ENCODE assay signal across 29 cellular contexts in the genomic region with DNA sequence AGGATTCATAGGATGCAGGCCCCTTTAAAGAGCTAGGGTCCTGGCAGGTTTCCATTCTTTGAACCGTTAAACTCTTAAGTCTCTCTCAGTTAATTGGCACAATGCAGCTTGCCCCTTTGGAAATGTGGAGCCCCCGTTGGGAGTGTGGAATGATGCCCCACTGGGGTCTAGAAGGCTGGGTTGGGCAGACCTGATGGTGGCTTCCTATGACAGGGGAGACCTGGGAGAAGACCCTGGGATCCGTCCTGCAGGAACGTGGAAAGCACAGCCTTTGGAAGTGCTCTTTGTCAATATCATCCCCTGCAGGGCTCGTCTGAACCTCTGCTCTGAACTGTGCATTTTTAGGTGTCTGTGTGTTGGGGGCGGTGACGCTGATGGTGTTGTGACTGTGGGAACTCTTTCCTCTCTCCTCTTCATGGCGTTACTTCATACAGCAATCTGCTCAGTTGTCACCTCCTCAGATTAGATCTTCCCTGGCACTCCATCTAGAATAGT.
"Had no signal": no experiment of that assay in that cellular context is flagged by ENCODE, and none has a peak within 500 bp of the region (broad histone marks: within the 10 kb centered on the region; RNA-seq: fewer than 3 reads in every experiment).

No MANE protein-coding gene starts in this region.

- H3K27me3 ChIP-seq: adrenal gland, Peyer's patch, SJSA1 had no signal

- H3K9ac ChIP-seq: KMS-11, SK-N-SH had no signal

- H3K4me1 ChIP-seq: adrenal gland, SJSA1 had no signal

- DNase-seq: activated CD4-positive, alpha-beta T cell treated with anti-CD3 and anti-CD28 coated beads for 36 hours; activated CD4-positive, alpha-beta T cell treated with anti-CD3 and anti-CD28 coated beads, Interleukin-2, amount 10 ng/mL, durations not matched to agents 7 days and 5 days; activated CD4-positive, alpha-beta T cell treated with anti-CD3 and anti-CD28 coated beads, Interleukin-2, amount 50 U/mL, for 48 hours; activated CD8-positive, alpha-beta T cell treated with anti-CD3 and anti-CD28 coated beads, Interleukin-2, amount 10 ng/mL, durations not matched to agents 7 days and 5 days; activated gamma-delta T cell treated with Interleukin-2 at 50 U/mL for 16 hours; activated naive CD4-positive, alpha-beta T cell treated with anti-CD3 and anti-CD28 coated beads for 36 hours; activated T-cell treated with anti-CD3 and anti-CD28 coated beads, Interleukin-2, amount 50 U/mL, for 4 hours; adrenal gland; MM.1S; MV-4-11; NCI-H1092; NCI-H1436 treated with DMSO at 0.1 percent for 48 hours; NCI-H1694 treated with DMSO at 0.1 percent for 48 hours; NCI-H2029; NCI-H345; NCI-H524 treated with DMSO at 0.1 percent for 48 hours; Peyer's patch; RPMI8226; SHP77 treated with DMSO at 0.1 percent for 48 hours; SK-N-SH had no signal

- FAIRE-seq: TTC549 had no signal

- H3K4me1 Mint-ChIP-seq: activated CD4-positive, alpha-beta T cell treated with anti-CD3 and anti-CD28 coated beads for 36 hours; activated CD4-positive, alpha-beta T cell treated with anti-CD3 and anti-CD28 coated beads, Interleukin-2, amount 10 ng/mL, durations not matched to agents 7 days and 5 days; WTC11 had no signal

- H3K9me3 Mint-ChIP-seq: activated CD4-positive, alpha-beta T cell treated with anti-CD3 and anti-CD28 coated beads, Interleukin-2, amount 10 ng/mL, durations not matched to agents 7 days and 5 days; activated naive CD4-positive, alpha-beta T cell treated with anti-CD3 and anti-CD28 coated beads for 36 hours; activated naive CD4-positive, alpha-beta T cell treated with anti-CD3 and anti-CD28 coated beads, Interleukin-2, amount 50 U/mL, for 72 hours; activated T-cell treated with anti-CD3 and anti-CD28 coated beads, Interleukin-2, amount 50 U/mL, for 4 hours; activated T-helper 1 cell treated with anti-CD3 and anti-CD28 coated beads, Interleukin-12 subunit alpha, Interleukin-12 subunit beta, Interleukin-2, Interleukin-4 antibody, amounts not matched to agents 30 ng/mL and 10 ng/mL and 1 ng/mL, durations not matched to agents 14 hours and 24 hours and 36 hours; T-helper 1 cell treated with Interleukin-12 subunit alpha and Interleukin-12 subunit beta and Interleukin-4 antibody, amounts not matched to agents 30 μg/mL and 1 μg/mL, for 36 hours; T-helper 2 cell treated with Interferon-gamma antibody and Interleukin-4, amounts not matched to agents 5 μg/mL and 100 μg/mL, for 36 hours had no signal

- H3K4me2 ChIP-seq: KMS-11, SK-N-SH had no signal

- H3K36me3 ChIP-seq: adrenal gland, Peyer's patch, SJSA1 had no signal

- H3K9me3 ChIP-seq: adrenal gland, Peyer's patch, SK-N-SH had no signal

- H3K27ac Mint-ChIP-seq: activated CD4-positive, alpha-beta T cell treated with anti-CD3 and anti-CD28 coated beads for 36 hours; activated CD4-positive, alpha-beta T cell treated with anti-CD3 and anti-CD28 coated beads, Interleukin-2, amount 10 ng/mL, durations not matched to agents 7 days and 5 days; activated CD8-positive, alpha-beta T cell treated with anti-CD3 and anti-CD28 coated beads, Interleukin-2, amount 10 ng/mL, durations not matched to agents 7 days and 5 days; activated naive CD4-positive, alpha-beta T cell treated with anti-CD3 and anti-CD28 coated beads for 36 hours; activated naive CD4-positive, alpha-beta T cell treated with anti-CD3 and anti-CD28 coated beads, Interleukin-2, amount 50 U/mL, for 72 hours; activated T-helper 1 cell treated with anti-CD3 and anti-CD28 coated beads, Interleukin-12 subunit alpha, Interleukin-12 subunit beta, Interleukin-2, Interleukin-4 antibody, amounts not matched to agents 30 ng/mL and 10 ng/mL and 1 ng/mL, durations not matched to agents 14 hours and 24 hours and 36 hours; brain; T-helper 1 cell treated with Interleukin-12 subunit alpha and Interleukin-12 subunit beta and Interleukin-4 antibody, amounts not matched to agents 30 μg/mL and 1 μg/mL, for 36 hours; T-helper 2 cell treated with Interferon-gamma antibody and Interleukin-4, amounts not matched to agents 5 μg/mL and 100 μg/mL, for 36 hours; WTC11 had no signal

- H3K4me3 Mint-ChIP-seq: activated CD4-positive, alpha-beta T cell treated with anti-CD3 and anti-CD28 coated beads for 36 hours; activated CD4-positive, alpha-beta T cell treated with anti-CD3 and anti-CD28 coated beads, Interleukin-2, amount 10 ng/mL, durations not matched to agents 7 days and 5 days; activated CD8-positive, alpha-beta T cell treated with anti-CD3 and anti-CD28 coated beads, Interleukin-2, amount 10 ng/mL, durations not matched to agents 7 days and 5 days; activated naive CD4-positive, alpha-beta T cell treated with anti-CD3 and anti-CD28 coated beads for 36 hours; activated T-cell treated with anti-CD3 and anti-CD28 coated beads, Interleukin-2, amount 50 U/mL, for 4 hours; activated T-helper 1 cell treated with anti-CD3 and anti-CD28 coated beads, Interleukin-12 subunit alpha, Interleukin-12 subunit beta, Interleukin-2, Interleukin-4 antibody, amounts not matched to agents 30 ng/mL and 10 ng/mL and 1 ng/mL, durations not matched to agents 14 hours and 24 hours and 36 hours; brain; T-helper 1 cell treated with Interleukin-12 subunit alpha and Interleukin-12 subunit beta and Interleukin-4 antibody, amounts not matched to agents 30 μg/mL and 1 μg/mL, for 36 hours; T-helper 2 cell treated with Interferon-gamma antibody and Interleukin-4, amounts not matched to agents 5 μg/mL and 100 μg/mL, for 36 hours; WTC11 had no signal

- H3K36me3 Mint-ChIP-seq: activated naive CD4-positive, alpha-beta T cell treated with anti-CD3 and anti-CD28 coated beads, Interleukin-2, amount 50 U/mL, for 72 hours; brain; WTC11 had no signal

- H3K27ac ChIP-seq: adrenal gland, KMS-11, Peyer's patch, SJSA1 had no signal

- H3K27me3 Mint-ChIP-seq: activated CD4-positive, alpha-beta T cell treated with anti-CD3 and anti-CD28 coated beads, Interleukin-2, amount 10 ng/mL, durations not matched to agents 7 days and 5 days had no signal

- H3K4me3 ChIP-seq: adrenal gland, Peyer's patch, SJSA1 had no signal
